In genomic region chr4:2660596-2661211, GRCh38 we compare ENCODE assay signal across 17 cellular contexts.
DNase-seq lines count a peak whose midpoint lies in the region; ATAC-seq, FAIRE-seq and TF ChIP-seq lines count a peak whose summit lies in the region.
"Had no signal": no experiment of that assay in that cellular context is flagged by ENCODE, and none has a peak within 500 bp of the region (broad histone marks: within the 10 kb centered on the region; RNA-seq: fewer than 3 reads in every experiment).

No MANE protein-coding gene starts in this region.

- H3K9me3 Mint-ChIP-seq in activated naive CD4-positive, alpha-beta T cell treated with anti-CD3 and anti-CD28 coated beads, Interleukin-2, amount 50 U/mL, for 24 hours, result no peaks in the 10 kb centered on the region
- H3K9me3 Mint-ChIP-seq in immature natural killer cell, result no peaks in the 10 kb centered on the region
- H3K9me3 Mint-ChIP-seq: activated CD4-positive, alpha-beta T cell treated with anti-CD3 and anti-CD28 coated beads, Interleukin-2, amount 10 ng/mL, durations not matched to agents 7 days and 5 days; activated T-helper 1 cell treated with anti-CD3 and anti-CD28 coated beads, Interleukin-12 subunit alpha, Interleukin-12 subunit beta, Interleukin-2, Interleukin-4 antibody, amounts not matched to agents 30 ng/mL and 10 ng/mL and 1 ng/mL, durations not matched to agents 14 hours and 24 hours and 36 hours; stimulated activated memory B cell treated with anti-CD40 and anti-IgM and Interleukin-4, amounts not matched to agents 10 μg/mL and 1 μg/mL and 100 μg/mL, for 72 hours had no signal

- H3K36me3 ChIP-seq in heart left ventricle (peaks cover 0 to 99% (median 89%) of the 10 kb centered on the region in 9 donors), osteoblast (ENCODE audit: insufficient read depth, low read length) (peaks cover 42% of the 10 kb centered on the region), uterus (no peaks in the 10 kb centered on the region)

- peaks cover 5% of the 10 kb centered on the region for H4K20me1 ChIP-seq in osteoblast (ENCODE audit: insufficient read depth, low read length)

- H3K27me3 ChIP-seq in heart left ventricle (no peaks in the 10 kb centered on the region), osteoblast (ENCODE audit: insufficient read depth, low read length) (no peaks in the 10 kb centered on the region), uterus (no peaks in the 10 kb centered on the region)

- H3K4me2 ChIP-seq in osteoblast (ENCODE audit: insufficient read depth, low read length), result no peak overlapping the region

- H3K4me1 Mint-ChIP-seq in activated naive CD4-positive, alpha-beta T cell treated with anti-CD3 and anti-CD28 coated beads, Interleukin-2, amount 50 U/mL, for 24 hours, result peaks cover 11% of the 10 kb centered on the region
- H3K4me1 Mint-ChIP-seq in immature natural killer cell, result peaks cover 0 to 6% of the 10 kb centered on the region in 2 donors

- no peak overlapping the region for H3K4me3 ChIP-seq in heart left ventricle
- H3K4me3 ChIP-seq in osteoblast (ENCODE audit: insufficient read depth, low read length), result no peak overlapping the region
- no peak overlapping the region for H3K4me3 ChIP-seq in uterus

- H3K27me3 Mint-ChIP-seq in activated naive CD4-positive, alpha-beta T cell treated with anti-CD3 and anti-CD28 coated beads, Interleukin-2, amount 50 U/mL, for 24 hours, result no peaks in the 10 kb centered on the region
- H3K27me3 Mint-ChIP-seq in immature natural killer cell (ENCODE audit: low read depth in 3 of 3), result peaks cover 0 to 4% (median 0%) of the 10 kb centered on the region in 3 donors
- H3K27me3 Mint-ChIP-seq: activated CD4-positive, alpha-beta T cell treated with anti-CD3 and anti-CD28 coated beads, Interleukin-2, amount 10 ng/mL, durations not matched to agents 7 days and 5 days; CD4-positive, alpha-beta memory T cell; stimulated activated memory B cell treated with anti-CD40 and anti-IgM and Interleukin-4, amounts not matched to agents 10 μg/mL and 1 μg/mL and 100 μg/mL, for 72 hours had no signal

- H3K4me1 ChIP-seq in heart left ventricle (peaks cover 0 to 20% (median 9%) of the 10 kb centered on the region in 12 donors), osteoblast (ENCODE audit: insufficient read depth, low read length) (peaks cover 18% of the 10 kb centered on the region), uterus (no peaks in the 10 kb centered on the region)

- ATAC-seq in heart left ventricle, result peak; percentile 54 to 67 (median 56)
- ATAC-seq in HG03460 (IDR thresholded peaks at IDR 0.05; ENCODE audit: unreplicated experiment), result no peak
- ATAC-seq: stimulated activated memory B cell treated with anti-CD40 and anti-IgM and Interleukin-4, amounts not matched to agents 10 μg/mL and 1 μg/mL and 100 μg/mL, for 72 hours had no signal

- no peak overlapping the region for H3K4me3 Mint-ChIP-seq in activated naive CD4-positive, alpha-beta T cell treated with anti-CD3 and anti-CD28 coated beads, Interleukin-2, amount 50 U/mL, for 24 hours
- H3K4me3 Mint-ChIP-seq in immature natural killer cell, result no peak overlapping the region
- H3K4me3 Mint-ChIP-seq: activated CD4-positive, alpha-beta T cell treated with anti-CD3 and anti-CD28 coated beads, Interleukin-2, amount 10 ng/mL, durations not matched to agents 7 days and 5 days; activated T-helper 1 cell treated with anti-CD3 and anti-CD28 coated beads, Interleukin-12 subunit alpha, Interleukin-12 subunit beta, Interleukin-2, Interleukin-4 antibody, amounts not matched to agents 30 ng/mL and 10 ng/mL and 1 ng/mL, durations not matched to agents 14 hours and 24 hours and 36 hours; CD4-positive, alpha-beta memory T cell; stimulated activated memory B cell treated with anti-CD40 and anti-IgM and Interleukin-4, amounts not matched to agents 10 μg/mL and 1 μg/mL and 100 μg/mL, for 72 hours had no signal

- H3K27ac ChIP-seq in heart left ventricle (peak overlapping the region in 8 of 12 donors; percentile 0 to 72 (median 28)), osteoblast (ENCODE audit: low read depth, low read length) (peak overlapping the region; percentile 41), uterus (peak overlapping the region; percentile 17 to 72)

- H3K27ac Mint-ChIP-seq in activated naive CD4-positive, alpha-beta T cell treated with anti-CD3 and anti-CD28 coated beads, Interleukin-2, amount 50 U/mL, for 24 hours, result peak overlapping the region; percentile 42
- peak overlapping the region in 1 of 6 donors; percentile 9 for H3K27ac Mint-ChIP-seq in immature natural killer cell
- H3K27ac Mint-ChIP-seq: stimulated activated memory B cell treated with anti-CD40 and anti-IgM and Interleukin-4, amounts not matched to agents 10 μg/mL and 1 μg/mL and 100 μg/mL, for 72 hours had no signal

- TF ChIP-seq POLR2A in heart left ventricle (IDR thresholded peaks at IDR 0.05), result no peak
- TF ChIP-seq POLR2A in uterus (IDR thresholded peaks at IDR 0.05), result no peak

- no peak for FAIRE-seq in frontal cortex (lab: Jason Lieb, UNC)
- FAIRE-seq: GM12891, HTR-8/SVneo had no signal

- no peak for DNase-seq in activated naive CD4-positive, alpha-beta T cell (lab: John Stamatoyannopoulos, UW)
- no peak for DNase-seq in heart left ventricle
- DNase-seq in osteoblast (ENCODE audit: insufficient read length, low spot score, missing footprints), result no peak
- DNase-seq in uterus, result no peak
- no peak for DNase-seq in frontal cortex (ENCODE audit: low spot score in 2 of 2)
- no peak for DNase-seq in immature natural killer cell
- DNase-seq: activated CD4-positive, alpha-beta T cell treated with anti-CD3 and anti-CD28 coated beads, Interleukin-2, amount 10 ng/mL, durations not matched to agents 7 days and 5 days; CD4-positive, alpha-beta memory T cell; retina; SHP77; stimulated activated CD4-positive, alpha-beta T cell treated with anti-CD3 and anti-CD28 coated beads, Interleukin-4, amount 100 ng/mL, for 24 hours had no signal

- intact Hi-C loops in heart left ventricle (cut with DNase I), result no loop called here
- intact Hi-C loops in uterus (cut with DNase I; ENCODE audit: low total_unique reads), result no loop called here

- H3K79me2 ChIP-seq in osteoblast (ENCODE audit: insufficient read depth, low read length), result peaks cover 22% of the 10 kb centered on the region

- H3K36me3 Mint-ChIP-seq in activated naive CD4-positive, alpha-beta T cell treated with anti-CD3 and anti-CD28 coated beads, Interleukin-2, amount 50 U/mL, for 24 hours, result peaks cover 21% of the 10 kb centered on the region
- H3K36me3 Mint-ChIP-seq in immature natural killer cell, result peaks cover 15 to 53% (median 33%) of the 10 kb centered on the region in 3 donors

- TF ChIP-seq CTCF in heart left ventricle (IDR thresholded peaks at IDR 0.05), result no peak
- no peak for TF ChIP-seq CTCF in osteoblast (IDR thresholded peaks at IDR 0.05; ENCODE audit: extremely low read depth, low read depth, low read length)
- no peak for TF ChIP-seq CTCF in uterus (IDR thresholded peaks at IDR 0.05)

- 49 to 59% (median 54%) methylated on average over 8 of the region's 8 CpGs for whole genome bisulfite sequencing in heart left ventricle, 4 donors

- no peak overlapping the region for H2AFZ ChIP-seq in osteoblast (ENCODE audit: low read length)

- no peaks in the 10 kb centered on the region for H3K9me3 ChIP-seq in heart left ventricle
- no peaks in the 10 kb centered on the region for H3K9me3 ChIP-seq in osteoblast (ENCODE audit: low read depth, low read length)
- H3K9me3 ChIP-seq in uterus, result no peaks in the 10 kb centered on the region
